In genomic region chr1:226784081-226785049, GRCh38 we compare ENCODE assay signal across 11 cellular contexts.
A peak's percentile ranks its signal among the peaks of the same experiment; 100 is the strongest.
DNase-seq lines count a peak whose midpoint lies in the region; ATAC-seq lines count a peak whose summit lies in the region.
"Had no signal": no experiment of that assay in that cellular context is flagged by ENCODE, and none has a peak within 500 bp of the region (broad histone marks: within the 10 kb centered on the region; RNA-seq: fewer than 3 reads in every experiment).

No MANE protein-coding gene starts in this region.

- DNase-seq in NCI-H146 treated with DMSO at 0.1 percent for 48 hours (lab: John Stamatoyannopoulos, UW; ENCODE audit: unreplicated experiment) (peak; percentile 84), hippocampal formation (lab: John Stamatoyannopoulos, UW) (peak; percentile 45 to 90), SHP77 treated with DMSO at 0.1 percent for 48 hours (lab: John Stamatoyannopoulos, UW) (no peak)
- DNase-seq in stimulated activated naive B cell treated with anti-CD40 and anti-IgM and Interleukin-4, amounts not matched to agents 10 μg/mL and 1 μg/mL and 100 μg/mL, for 72 hours = no peak
- DNase-seq in activated CD8-positive, alpha-beta memory T cell treated with anti-CD3 and anti-CD28 coated beads, Interleukin-2, amount 50 U/mL, for 4 hours = no peak
- DNase-seq: body of pancreas, Caco-2, left lung had no signal

- no peaks in the 10 kb centered on the region for H3K36me3 Mint-ChIP-seq in stimulated activated naive B cell treated with anti-CD40 and anti-IgM and Interleukin-4, amounts not matched to agents 10 μg/mL and 1 μg/mL and 100 μg/mL, for 72 hours

- peaks cover 11 to 17% of the 10 kb centered on the region in 2 donors for H3K4me1 Mint-ChIP-seq in stimulated activated naive B cell treated with anti-CD40 and anti-IgM and Interleukin-4, amounts not matched to agents 10 μg/mL and 1 μg/mL and 100 μg/mL, for 72 hours

- no peaks in the 10 kb centered on the region for H3K27me3 Mint-ChIP-seq in stimulated activated naive B cell treated with anti-CD40 and anti-IgM and Interleukin-4, amounts not matched to agents 10 μg/mL and 1 μg/mL and 100 μg/mL, for 72 hours

- no peak overlapping the region for H3K4me3 Mint-ChIP-seq in stimulated activated naive B cell treated with anti-CD40 and anti-IgM and Interleukin-4, amounts not matched to agents 10 μg/mL and 1 μg/mL and 100 μg/mL, for 72 hours

- ATAC-seq in stimulated activated naive B cell treated with anti-CD40 and anti-IgM and Interleukin-4, amounts not matched to agents 10 μg/mL and 1 μg/mL and 100 μg/mL, for 72 hours (replicated peaks) = no peak
- ATAC-seq in HG02938 (IDR thresholded peaks at IDR 0.05; ENCODE audit: unreplicated experiment) = no peak
- ATAC-seq: body of pancreas, left lung had no signal

- H3K9me3 Mint-ChIP-seq in stimulated activated naive B cell treated with anti-CD40 and anti-IgM and Interleukin-4, amounts not matched to agents 10 μg/mL and 1 μg/mL and 100 μg/mL, for 72 hours = no peaks in the 10 kb centered on the region

- peak overlapping the region; percentile 79 for H3K27ac ChIP-seq in angular gyrus (ENCODE audit: low read depth, low read length)
- H3K27ac ChIP-seq: body of pancreas, left lung, right atrium auricular region had no signal

- H3K27ac Mint-ChIP-seq in stimulated activated naive B cell treated with anti-CD40 and anti-IgM and Interleukin-4, amounts not matched to agents 10 μg/mL and 1 μg/mL and 100 μg/mL, for 72 hours = peak overlapping the region; percentile 6

Comparison
In these comparisons a context has a peak if more than half of its experiments do, and no peak if none do; other contexts are left out.
1. DNase-seq: peak in NCI-H146 treated with DMSO at 0.1 percent for 48 hours (single experiment) and hippocampal formation (2 of 2); none in stimulated activated naive B cell treated with anti-CD40 and anti-IgM and Interleukin-4, amounts not matched to agents 10 μg/mL and 1 μg/mL and 100 μg/mL, for 72 hours (single experiment), activated CD8-positive, alpha-beta memory T cell treated with anti-CD3 and anti-CD28 coated beads, Interleukin-2, amount 50 U/mL, for 4 hours (single experiment) and SHP77 treated with DMSO at 0.1 percent for 48 hours (single experiment).